In genomic region chr14:37665951-37666350, GRCh38 we compare ENCODE assay signal across 2 cellular contexts.
A peak's percentile ranks its signal among the peaks of the same experiment; 100 is the strongest.
TF ChIP-seq lines count a peak whose summit lies in the region.

No MANE protein-coding gene starts in this region.

TF ChIP-seq in HepG2, 621 proteins besides CTCF, POLR2A, EP300 and RAD21:
- TF ChIP-seq ZNF34 (CRISPR knock-in tag; IDR thresholded peaks at IDR 0.05; ENCODE audit: borderline replicate concordance) (no peak), CHD2 (IDR thresholded peaks at IDR 0.05; ENCODE audit: low read depth, low read length) (no peak), ZBTB33 (CRISPR knock-in tag; IDR thresholded peaks at IDR 0.05) (no peak), ZNF354B (CRISPR knock-in tag; IDR thresholded peaks at IDR 0.05) (0 out of 2 replicates have a peak, but pooled peaks have one; percentile 76), ZNF441 (CRISPR knock-in tag; IDR thresholded peaks at IDR 0.05; ENCODE audit: borderline replicate concordance) (0 out of 2 replicates have a peak, but pooled peaks have one; percentile 2), REPIN1 (CRISPR knock-in tag; IDR thresholded peaks at IDR 0.05; ENCODE audit: borderline replicate concordance, low read depth) (0 out of 2 replicates have a peak, but pooled peaks have one; percentile 31), CSRNP1 (CRISPR knock-in tag; IDR thresholded peaks at IDR 0.05) (0 out of 2 replicates have a peak, but pooled peaks have one; percentile 40), ZNF563 (CRISPR knock-in tag; IDR thresholded peaks at IDR 0.05) (no peak)
TF ChIP-seq in HepG2: peak in this region for 4.

TF ChIP-seq in IMR-90, 13 proteins besides CTCF, POLR2A, EP300 and RAD21:
- no peak for TF ChIP-seq MAZ (IDR thresholded peaks at IDR 0.05; ENCODE audit: borderline replicate concordance, low read depth, low read length)
- no peak for TF ChIP-seq SMC3 (IDR thresholded peaks at IDR 0.05; ENCODE audit: low read depth, low read length)
- no peak for TF ChIP-seq MAFK (IDR thresholded peaks at IDR 0.05; ENCODE audit: low read depth, low read length)
- no peak for TF ChIP-seq NFE2L2 (IDR thresholded peaks at IDR 0.05; ENCODE audit: low read depth, low read length)
- no peak for TF ChIP-seq RFX5 (IDR thresholded peaks at IDR 0.05; ENCODE audit: low read depth, low read length)
TF ChIP-seq in IMR-90: peak in this region for 0.
